ENCODE assay signal across 8 cellular contexts in the genomic region with DNA sequence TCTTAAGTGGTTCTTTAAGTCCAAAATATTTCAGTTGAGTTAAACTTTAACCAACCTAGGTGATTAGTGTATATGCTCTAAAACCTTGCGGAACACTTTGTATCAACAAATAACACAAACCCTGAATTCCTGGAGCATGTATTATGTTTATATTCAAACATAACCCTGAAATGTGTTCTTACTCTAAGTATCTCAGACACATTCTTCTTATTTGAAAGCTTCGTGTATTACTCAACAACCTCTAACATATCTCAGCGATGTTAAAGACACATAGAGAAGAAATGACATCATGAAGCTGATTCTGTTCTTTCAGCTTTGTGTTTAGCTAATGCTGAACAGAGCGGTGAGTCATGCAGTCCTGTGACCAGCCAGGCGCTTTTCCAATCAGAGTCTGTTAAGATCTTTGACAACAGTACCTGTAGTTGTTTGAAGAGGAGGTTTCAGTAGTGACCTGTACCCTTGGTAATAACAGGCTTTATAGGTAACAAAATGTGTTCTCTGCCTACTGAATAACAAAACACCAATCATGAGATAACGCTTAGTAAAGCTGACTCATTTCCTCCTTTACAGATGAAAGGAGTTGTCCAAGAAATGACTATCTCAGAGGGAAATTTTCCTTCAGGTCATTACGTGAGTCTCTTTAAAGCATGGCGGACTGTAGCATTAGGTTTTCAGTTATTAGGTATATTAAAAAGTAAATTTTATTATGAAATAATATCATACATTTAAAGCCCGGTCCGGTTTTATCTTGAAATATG.
DNase-seq lines count a peak whose midpoint lies in the region; ATAC-seq and TF ChIP-seq lines count a peak whose summit lies in the region.

No MANE protein-coding gene starts in this region.

- peak; percentile 93 for ATAC-seq in GM19395 (IDR thresholded peaks at IDR 0.05; ENCODE audit: unreplicated experiment)
- peak; percentile 80 for ATAC-seq in HG03457 (IDR thresholded peaks at IDR 0.05; ENCODE audit: unreplicated experiment)

- peaks cover 0 to 5% of the 10 kb centered on the region in 2 donors for H3K36me3 Mint-ChIP-seq in CD14-positive monocyte

- peaks cover 0 to 2% (median 0%) of the 10 kb centered on the region in 3 donors for H3K27me3 Mint-ChIP-seq in CD14-positive monocyte (ENCODE audit: low read depth in 3 of 3)

- in situ Hi-C loops in astrocyte of the spinal cord (cut with HindIII; ENCODE audit: low sequenced_read_pairs): no loop called here

- TF ChIP-seq POLR2A in spleen (IDR thresholded peaks at IDR 0.05): no peak

- no peak for TF ChIP-seq CTCF in CD14-positive monocyte (IDR thresholded peaks at IDR 0.05)
- no peak for TF ChIP-seq CTCF in astrocyte of the spinal cord (IDR thresholded peaks at IDR 0.05; ENCODE audit: low read depth, low read length)
- no peak for TF ChIP-seq CTCF in spleen (IDR thresholded peaks at IDR 0.05 in 8 of 11, conservative IDR thresholded peaks at IDR 0.05 in 3 of 11)

- 52 to 66% (median 60%) methylated on average over 10 of the region's 10 CpGs for whole genome bisulfite sequencing in spleen, 5 donors

- intact Hi-C loops in CD14-positive monocyte (cut with micrococcal nuclease) (loop anchor here (1.0 to 2.0 kb wide), 3 partner anchors 47 to 68 kb away; a partner anchor contains a TSS), spleen (cut with DNase I; ENCODE audit: low total_unique reads) (no loop called here)

- no peak overlapping the region for H3K27ac ChIP-seq in SJCRH30
- H3K27ac ChIP-seq in spleen: peak overlapping the region; percentile 39 to 89 (median 77)

- H3K9me3 ChIP-seq in SJCRH30 (replicated peaks) (no peaks in the 10 kb centered on the region), spleen (no peaks in the 10 kb centered on the region)

- peaks cover 0 to 2% (median 0%) of the 10 kb centered on the region in 7 donors for H3K9me3 Mint-ChIP-seq in CD14-positive monocyte

- peak overlapping the region; percentile 96 to 99 (median 99) for H3K27ac Mint-ChIP-seq in CD14-positive monocyte

- peaks cover 41% of the 10 kb centered on the region for H3K4me1 Mint-ChIP-seq in CD14-positive monocyte

- DNase-seq in CD14-positive monocyte (ENCODE audit: low spot score) (peak; percentile 91), SJCRH30 (peak; percentile 8 to 22), astrocyte of the spinal cord (ENCODE audit: low read depth, low spot score) (peak; percentile 99), iPS-NIHi7 (ENCODE audit: extremely low spot score) (peak; percentile 42), spleen (peak; percentile 80), midbrain (lab: John Stamatoyannopoulos, UW) (no peak)

- no peaks in the 10 kb centered on the region for H3K36me3 ChIP-seq in SJCRH30
- H3K36me3 ChIP-seq in spleen: no peaks in the 10 kb centered on the region

- H3K27me3 ChIP-seq in SJCRH30: no peaks in the 10 kb centered on the region
- H3K27me3 ChIP-seq in spleen (replicated peaks in 1 of 7): no peaks in the 10 kb centered on the region

- H3K4me3 Mint-ChIP-seq in CD14-positive monocyte: peak overlapping the region; percentile 2 to 65

- H3K4me3 ChIP-seq in SJCRH30 (no peak overlapping the region), astrocyte of the spinal cord (ENCODE audit: low read depth, low read length) (no peak overlapping the region), spleen (peak overlapping the region in 1 of 8 donors; percentile 51)

- H3K4me1 ChIP-seq in SJCRH30 (no peaks in the 10 kb centered on the region), spleen (peaks cover 8 to 32% (median 21%) of the 10 kb centered on the region in 6 donors)
